ENCODE assay signal across 1 cellular context in the genomic region with DNA sequence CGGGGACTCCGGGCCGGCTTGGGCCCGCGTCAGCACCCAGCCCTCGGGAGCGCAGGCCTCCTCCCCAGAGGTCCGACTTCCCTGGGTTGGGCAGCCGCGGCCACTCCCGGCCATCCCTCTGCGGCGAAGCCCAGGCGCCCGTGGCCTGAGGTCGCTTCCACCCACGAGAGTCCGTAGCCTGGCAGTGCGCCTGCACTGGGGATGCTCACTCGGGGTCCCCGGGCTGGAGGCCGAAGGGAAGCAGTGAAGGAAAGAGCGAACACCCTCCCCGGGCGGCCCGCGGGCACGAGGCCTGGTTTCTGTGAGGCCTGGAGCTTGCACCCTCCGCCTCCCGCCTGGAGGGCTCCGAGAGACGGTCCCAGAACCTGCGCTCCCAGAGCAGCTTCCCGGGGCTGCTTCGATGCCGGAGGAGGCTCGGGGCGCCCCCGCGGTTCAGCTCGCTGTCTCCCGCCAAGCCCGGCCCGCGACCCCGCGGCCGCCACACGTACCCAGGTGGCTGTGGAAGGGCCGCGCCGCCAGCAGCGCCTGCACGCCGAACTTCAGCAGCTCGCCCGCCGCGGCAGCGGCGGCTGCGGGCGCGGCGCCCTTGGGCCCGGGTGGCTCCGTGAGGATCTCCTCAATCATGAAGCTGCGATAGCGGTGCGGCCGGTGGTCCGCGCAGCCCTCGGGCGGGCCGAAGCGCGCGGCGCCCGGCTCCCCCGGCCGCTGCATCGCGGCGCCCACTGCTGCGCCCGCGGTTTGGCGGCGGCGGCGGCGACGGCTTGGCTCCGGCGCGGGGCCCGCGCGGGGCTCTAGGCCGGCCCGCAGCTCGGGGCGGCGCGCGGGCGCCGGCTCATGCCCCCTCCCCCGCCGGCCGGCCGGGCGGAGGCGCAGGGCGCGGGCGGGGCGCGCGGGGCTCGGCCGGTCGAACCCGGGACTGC.
TF ChIP-seq lines count a peak whose summit lies in the region.

A gene with protein sequence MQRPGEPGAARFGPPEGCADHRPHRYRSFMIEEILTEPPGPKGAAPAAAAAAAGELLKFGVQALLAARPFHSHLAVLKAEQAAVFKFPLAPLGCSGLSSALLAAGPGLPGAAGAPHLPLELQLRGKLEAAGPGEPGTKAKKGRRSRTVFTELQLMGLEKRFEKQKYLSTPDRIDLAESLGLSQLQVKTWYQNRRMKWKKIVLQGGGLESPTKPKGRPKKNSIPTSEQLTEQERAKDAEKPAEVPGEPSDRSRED (minus strand): TSS at position 920 of the 920 bp plus-strand sequence. CDS start 209 bp downstream, at position 711.

TF ChIP-seq in WTC11, 78 proteins besides CTCF, POLR2A, EP300 and RAD21 (continued from another document):
- TF ChIP-seq, protein P1, sequence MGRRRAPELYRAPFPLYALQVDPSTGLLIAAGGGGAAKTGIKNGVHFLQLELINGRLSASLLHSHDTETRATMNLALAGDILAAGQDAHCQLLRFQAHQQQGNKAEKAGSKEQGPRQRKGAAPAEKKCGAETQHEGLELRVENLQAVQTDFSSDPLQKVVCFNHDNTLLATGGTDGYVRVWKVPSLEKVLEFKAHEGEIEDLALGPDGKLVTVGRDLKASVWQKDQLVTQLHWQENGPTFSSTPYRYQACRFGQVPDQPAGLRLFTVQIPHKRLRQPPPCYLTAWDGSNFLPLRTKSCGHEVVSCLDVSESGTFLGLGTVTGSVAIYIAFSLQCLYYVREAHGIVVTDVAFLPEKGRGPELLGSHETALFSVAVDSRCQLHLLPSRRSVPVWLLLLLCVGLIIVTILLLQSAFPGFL (CRISPR knock-in tag; IDR thresholded peaks at IDR 0.05; ENCODE audit: borderline replicate concordance), result no peak
- TF ChIP-seq RELA (CRISPR knock-in tag; IDR thresholded peaks at IDR 0.05; ENCODE audit: borderline replicate concordance), result no peak
- no peak for TF ChIP-seq ZBTB21 (CRISPR knock-in tag; IDR thresholded peaks at IDR 0.05; ENCODE audit: borderline replicate concordance)
- TF ChIP-seq, protein P2, sequence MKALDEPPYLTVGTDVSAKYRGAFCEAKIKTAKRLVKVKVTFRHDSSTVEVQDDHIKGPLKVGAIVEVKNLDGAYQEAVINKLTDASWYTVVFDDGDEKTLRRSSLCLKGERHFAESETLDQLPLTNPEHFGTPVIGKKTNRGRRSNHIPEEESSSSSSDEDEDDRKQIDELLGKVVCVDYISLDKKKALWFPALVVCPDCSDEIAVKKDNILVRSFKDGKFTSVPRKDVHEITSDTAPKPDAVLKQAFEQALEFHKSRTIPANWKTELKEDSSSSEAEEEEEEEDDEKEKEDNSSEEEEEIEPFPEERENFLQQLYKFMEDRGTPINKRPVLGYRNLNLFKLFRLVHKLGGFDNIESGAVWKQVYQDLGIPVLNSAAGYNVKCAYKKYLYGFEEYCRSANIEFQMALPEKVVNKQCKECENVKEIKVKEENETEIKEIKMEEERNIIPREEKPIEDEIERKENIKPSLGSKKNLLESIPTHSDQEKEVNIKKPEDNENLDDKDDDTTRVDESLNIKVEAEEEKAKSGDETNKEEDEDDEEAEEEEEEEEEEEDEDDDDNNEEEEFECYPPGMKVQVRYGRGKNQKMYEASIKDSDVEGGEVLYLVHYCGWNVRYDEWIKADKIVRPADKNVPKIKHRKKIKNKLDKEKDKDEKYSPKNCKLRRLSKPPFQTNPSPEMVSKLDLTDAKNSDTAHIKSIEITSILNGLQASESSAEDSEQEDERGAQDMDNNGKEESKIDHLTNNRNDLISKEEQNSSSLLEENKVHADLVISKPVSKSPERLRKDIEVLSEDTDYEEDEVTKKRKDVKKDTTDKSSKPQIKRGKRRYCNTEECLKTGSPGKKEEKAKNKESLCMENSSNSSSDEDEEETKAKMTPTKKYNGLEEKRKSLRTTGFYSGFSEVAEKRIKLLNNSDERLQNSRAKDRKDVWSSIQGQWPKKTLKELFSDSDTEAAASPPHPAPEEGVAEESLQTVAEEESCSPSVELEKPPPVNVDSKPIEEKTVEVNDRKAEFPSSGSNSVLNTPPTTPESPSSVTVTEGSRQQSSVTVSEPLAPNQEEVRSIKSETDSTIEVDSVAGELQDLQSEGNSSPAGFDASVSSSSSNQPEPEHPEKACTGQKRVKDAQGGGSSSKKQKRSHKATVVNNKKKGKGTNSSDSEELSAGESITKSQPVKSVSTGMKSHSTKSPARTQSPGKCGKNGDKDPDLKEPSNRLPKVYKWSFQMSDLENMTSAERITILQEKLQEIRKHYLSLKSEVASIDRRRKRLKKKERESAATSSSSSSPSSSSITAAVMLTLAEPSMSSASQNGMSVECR (CRISPR knock-in tag; IDR thresholded peaks at IDR 0.05; ENCODE audit: borderline replicate concordance), result no peak
- no peak for TF ChIP-seq ELF4 (CRISPR knock-in tag; IDR thresholded peaks at IDR 0.05; ENCODE audit: low read depth)
- TF ChIP-seq, protein P3, sequence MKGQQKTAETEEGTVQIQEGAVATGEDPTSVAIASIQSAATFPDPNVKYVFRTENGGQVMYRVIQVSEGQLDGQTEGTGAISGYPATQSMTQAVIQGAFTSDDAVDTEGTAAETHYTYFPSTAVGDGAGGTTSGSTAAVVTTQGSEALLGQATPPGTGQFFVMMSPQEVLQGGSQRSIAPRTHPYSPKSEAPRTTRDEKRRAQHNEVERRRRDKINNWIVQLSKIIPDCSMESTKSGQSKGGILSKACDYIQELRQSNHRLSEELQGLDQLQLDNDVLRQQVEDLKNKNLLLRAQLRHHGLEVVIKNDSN (CRISPR knock-in tag; IDR thresholded peaks at IDR 0.05), result no peak
